Comparison of ENCODE assay signal across 18 cellular contexts in the genomic region with DNA sequence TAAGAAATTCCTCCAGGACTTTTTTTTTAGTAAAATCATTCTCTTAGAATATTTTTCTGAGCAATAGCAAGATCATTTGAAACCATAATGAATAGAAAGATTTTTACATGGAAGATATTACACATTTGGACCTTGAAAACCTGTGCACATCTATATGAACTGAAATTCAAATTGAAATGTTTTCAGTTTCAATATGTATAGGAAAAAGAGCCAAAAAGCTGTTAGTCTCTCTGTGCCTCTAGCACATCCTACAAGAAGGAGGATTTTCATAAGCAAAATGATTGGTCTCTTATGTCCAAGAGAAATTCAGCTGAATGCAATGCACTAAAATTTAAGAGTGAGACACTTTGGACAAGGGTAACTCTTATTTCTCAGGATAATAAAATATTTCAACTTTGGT. TPM values are rescaled to one million over a fixed set of nuclear protein-coding genes. Genes with fewer than 3 reads are reported as not detected.
DNase-seq lines count a peak whose midpoint lies in the region; ATAC-seq and TF ChIP-seq lines count a peak whose summit lies in the region.
"Had no signal": no experiment of that assay in that cellular context is flagged by ENCODE, and none has a peak within 500 bp of the region (broad histone marks: within the 10 kb centered on the region; RNA-seq: fewer than 3 reads in every experiment).

No MANE protein-coding gene starts in this region.

- no peaks in the 10 kb centered on the region for H3K36me3 ChIP-seq in thoracic aorta
- H3K36me3 ChIP-seq: BLaER1, HAP-1 had no signal

- H3K4me3 ChIP-seq in thoracic aorta: peak overlapping the region; percentile 9
- H3K4me3 ChIP-seq: BLaER1, HAP-1 had no signal

- peak overlapping the region in 1 of 2 donors; percentile 26 for H3K27ac ChIP-seq in thoracic aorta
- H3K27ac ChIP-seq: 22Rv1, BLaER1, C4-2B had no signal

- peak; percentile 54 for ATAC-seq in activated CD4-positive, alpha-beta T cell treated with anti-CD3 and anti-CD28 coated beads for 36 hours
- ATAC-seq in activated naive CD8-positive, alpha-beta T cell treated with anti-CD3 and anti-CD28 coated beads, Interleukin-2, amount 50 U/mL, for 24 hours: peak; percentile 46
- ATAC-seq in thoracic aorta (ENCODE audit: insufficient number of reproducible peaks, low FRiP score, low read depth) (no peak), HG02678 (IDR thresholded peaks at IDR 0.05; ENCODE audit: unreplicated experiment) (no peak)
- ATAC-seq: CD8-positive, alpha-beta T cell had no signal

- no peak for DNase-seq in activated CD4-positive, alpha-beta T cell treated with anti-CD3 and anti-CD28 coated beads for 36 hours
- no peak for DNase-seq in activated CD4-positive, alpha-beta T cell treated with anti-CD3 and anti-CD28 coated beads for 4 hours
- no peak for DNase-seq in activated naive CD8-positive, alpha-beta T cell treated with anti-CD3 and anti-CD28 coated beads, Interleukin-2, amount 50 U/mL, for 24 hours
- DNase-seq in activated naive CD8-positive, alpha-beta T cell treated with anti-CD3 and anti-CD28 coated beads for 36 hours: no peak
- no peak for DNase-seq in thoracic aorta (ENCODE audit: low spot score)
- DNase-seq: Caco-2; CD4-positive, CD25-positive, alpha-beta regulatory T cell; CD8-positive, alpha-beta T cell; DMS153; DND-41; GOT3; HFFc6 had no signal

- H3K4me1 ChIP-seq in thoracic aorta (ENCODE audit: control insufficient read depth in 1 of 2, low read depth in 2 of 2): peaks cover 13 to 58% of the 10 kb centered on the region in 2 donors
- H3K4me1 ChIP-seq: BLaER1, Caco-2, HAP-1 had no signal

- H3K27ac Mint-ChIP-seq in activated CD4-positive, alpha-beta T cell treated with anti-CD3 and anti-CD28 coated beads for 36 hours: no peak overlapping the region
- H3K27ac Mint-ChIP-seq in activated naive CD8-positive, alpha-beta T cell treated with anti-CD3 and anti-CD28 coated beads, Interleukin-2, amount 50 U/mL, for 24 hours: no peak overlapping the region
- H3K27ac Mint-ChIP-seq in activated naive CD8-positive, alpha-beta T cell treated with anti-CD3 and anti-CD28 coated beads for 36 hours: no peak overlapping the region
- H3K27ac Mint-ChIP-seq: B cell; CD4-positive, CD25-positive, alpha-beta regulatory T cell; CD8-positive, alpha-beta T cell; HFFc6 had no signal

- H3K36me3 Mint-ChIP-seq in activated CD4-positive, alpha-beta T cell treated with anti-CD3 and anti-CD28 coated beads for 36 hours (ENCODE audit: low read depth): peaks cover 2% of the 10 kb centered on the region
- H3K36me3 Mint-ChIP-seq in activated naive CD8-positive, alpha-beta T cell treated with anti-CD3 and anti-CD28 coated beads, Interleukin-2, amount 50 U/mL, for 24 hours (ENCODE audit: low read depth): no peaks in the 10 kb centered on the region
- H3K36me3 Mint-ChIP-seq in activated naive CD8-positive, alpha-beta T cell treated with anti-CD3 and anti-CD28 coated beads for 36 hours: peaks cover 2% of the 10 kb centered on the region
- H3K36me3 Mint-ChIP-seq: CD4-positive, CD25-positive, alpha-beta regulatory T cell; CD8-positive, alpha-beta T cell had no signal

- H3K4me3 Mint-ChIP-seq in activated CD4-positive, alpha-beta T cell treated with anti-CD3 and anti-CD28 coated beads for 36 hours: no peak overlapping the region
- no peak overlapping the region for H3K4me3 Mint-ChIP-seq in activated naive CD8-positive, alpha-beta T cell treated with anti-CD3 and anti-CD28 coated beads, Interleukin-2, amount 50 U/mL, for 24 hours
- H3K4me3 Mint-ChIP-seq in activated naive CD8-positive, alpha-beta T cell treated with anti-CD3 and anti-CD28 coated beads for 36 hours: no peak overlapping the region
- H3K4me3 Mint-ChIP-seq: B cell; CD4-positive, CD25-positive, alpha-beta regulatory T cell; CD8-positive, alpha-beta T cell; HFFc6 had no signal

- peaks cover 28% of the 10 kb centered on the region for H3K27me3 Mint-ChIP-seq in activated CD4-positive, alpha-beta T cell treated with anti-CD3 and anti-CD28 coated beads for 36 hours
- peaks cover 26% of the 10 kb centered on the region for H3K27me3 Mint-ChIP-seq in activated naive CD8-positive, alpha-beta T cell treated with anti-CD3 and anti-CD28 coated beads, Interleukin-2, amount 50 U/mL, for 24 hours
- H3K27me3 Mint-ChIP-seq in activated naive CD8-positive, alpha-beta T cell treated with anti-CD3 and anti-CD28 coated beads for 36 hours: peaks cover 28% of the 10 kb centered on the region

- POLR2A ChIA-PET in activated CD4-positive, alpha-beta T cell treated with anti-CD3 and anti-CD28 coated beads for 36 hours (lab: Charles Lee): no interaction called here

- CTCF ChIA-PET in activated CD4-positive, alpha-beta T cell treated with anti-CD3 and anti-CD28 coated beads for 36 hours (lab: Charles Lee): no interaction called here

- peaks cover 12% of the 10 kb centered on the region for H3K9me3 Mint-ChIP-seq in activated CD4-positive, alpha-beta T cell treated with anti-CD3 and anti-CD28 coated beads for 36 hours (ENCODE audit: low read depth)
- H3K9me3 Mint-ChIP-seq in activated naive CD8-positive, alpha-beta T cell treated with anti-CD3 and anti-CD28 coated beads, Interleukin-2, amount 50 U/mL, for 24 hours: peaks cover 18% of the 10 kb centered on the region
- H3K9me3 Mint-ChIP-seq in activated naive CD8-positive, alpha-beta T cell treated with anti-CD3 and anti-CD28 coated beads for 36 hours: no peaks in the 10 kb centered on the region
- H3K9me3 Mint-ChIP-seq: HFFc6 had no signal

- no peak for TF ChIP-seq CTCF in thoracic aorta (IDR thresholded peaks at IDR 0.05)

- no peaks in the 10 kb centered on the region for H3K9me3 ChIP-seq in thoracic aorta
- H3K9me3 ChIP-seq: BLaER1, HAP-1 had no signal

- intact Hi-C loops in activated CD4-positive, alpha-beta T cell treated with anti-CD3 and anti-CD28 coated beads for 36 hours (cut with DNase I, micrococcal nuclease): no loop called here

- peaks cover 4% of the 10 kb centered on the region for H3K4me1 Mint-ChIP-seq in activated CD4-positive, alpha-beta T cell treated with anti-CD3 and anti-CD28 coated beads for 36 hours
- no peaks in the 10 kb centered on the region for H3K4me1 Mint-ChIP-seq in activated naive CD8-positive, alpha-beta T cell treated with anti-CD3 and anti-CD28 coated beads, Interleukin-2, amount 50 U/mL, for 24 hours
- H3K4me1 Mint-ChIP-seq in activated naive CD8-positive, alpha-beta T cell treated with anti-CD3 and anti-CD28 coated beads for 36 hours: peaks cover 4% of the 10 kb centered on the region
- H3K4me1 Mint-ChIP-seq: B cell; CD4-positive, CD25-positive, alpha-beta regulatory T cell had no signal

- no peaks in the 10 kb centered on the region for H3K27me3 ChIP-seq in thoracic aorta (replicated peaks; ENCODE audit: insufficient read depth)
- H3K27me3 ChIP-seq: BLaER1 had no signal

RNA-seq across cellular contexts. Expression of a gene that starts 8.2 kb away (rescaled TPM):
- under 1 TPM in 1 of 2 experiments, not detected in 1; 0.14 TPM for total RNA-seq in activated CD4-positive, alpha-beta T cell treated with anti-CD3 and anti-CD28 coated beads for 36 hours
- under 1 TPM; 0.02 to 0.04 TPM for total RNA-seq in activated naive CD8-positive, alpha-beta T cell treated with anti-CD3 and anti-CD28 coated beads for 36 hours
- total RNA-seq in thoracic aorta: 100 to 1,000 TPM; 142 to 191 TPM
- total RNA-seq: B cell had no signal

Comparison
In these comparisons a context has a peak if more than half of its experiments do, and no peak if none do; other contexts are left out.
1. ATAC-seq: peak in activated CD4-positive, alpha-beta T cell treated with anti-CD3 and anti-CD28 coated beads for 36 hours (single experiment) and activated naive CD8-positive, alpha-beta T cell treated with anti-CD3 and anti-CD28 coated beads, Interleukin-2, amount 50 U/mL, for 24 hours (single experiment); none in thoracic aorta (single experiment) and HG02678 (single experiment).
2. RNA of a gene that starts 8.2 kb away (total RNA-seq): 142 to 191 TPM in thoracic aorta; 0.14 TPM in activated CD4-positive, alpha-beta T cell treated with anti-CD3 and anti-CD28 coated beads for 36 hours and 0.02 to 0.04 TPM in activated naive CD8-positive, alpha-beta T cell treated with anti-CD3 and anti-CD28 coated beads for 36 hours; every median in the first group is over 100 times any median in the second.